ENCODE assay signal across 15 cellular contexts in the genomic region with DNA sequence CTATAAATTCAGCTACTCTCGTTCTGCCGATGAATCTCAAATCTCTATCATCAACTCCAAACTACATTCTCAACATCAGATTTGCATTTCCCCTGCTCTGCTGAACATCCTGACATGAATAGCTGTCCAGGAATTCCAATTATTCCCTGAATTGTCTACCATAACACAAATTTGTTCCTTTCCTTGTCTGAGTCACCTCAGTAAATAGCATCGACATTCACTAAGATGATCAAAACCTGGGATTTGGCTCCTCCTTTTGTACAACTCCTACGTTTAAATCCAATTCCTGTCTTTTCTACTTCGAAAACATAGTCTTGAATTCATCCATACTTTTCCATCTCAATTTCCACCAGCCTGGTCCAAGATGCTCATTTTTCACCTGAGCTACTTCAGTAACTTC.
A peak's percentile ranks its signal among the peaks of the same experiment; 100 is the strongest.
DNase-seq lines count a peak whose midpoint lies in the region; TF ChIP-seq lines count a peak whose summit lies in the region.
"Had no signal": no experiment of that assay in that cellular context is flagged by ENCODE, and none has a peak within 500 bp of the region (broad histone marks: within the 10 kb centered on the region; RNA-seq: fewer than 3 reads in every experiment).

No MANE protein-coding gene starts in this region.

- peak; percentile 69 for TF ChIP-seq CTCF in chondrocyte (IDR thresholded peaks at IDR 0.05)

- peak; percentile 75 for DNase-seq in AG20443 (ENCODE audit: low spot score)
- DNase-seq in NCI-H226: peak; percentile 58
- no peak for DNase-seq in chondrocyte (ENCODE audit: low spot score)
- DNase-seq in lung microvascular endothelial cell (ENCODE audit: low read depth in 2 of 2): peak; percentile 66 to 90
- DNase-seq in DMS153 (lab: John Stamatoyannopoulos, UW): no peak
- DNase-seq in COR-L47 (lab: John Stamatoyannopoulos, UW): no peak
- no peak for DNase-seq in MV-4-11 (lab: John Stamatoyannopoulos, UW)
- DNase-seq in NCI-H1105 (lab: John Stamatoyannopoulos, UW): no peak
- DNase-seq: aorta; CD8-positive, alpha-beta T cell; left ventricle myocardium superior; NCI-H1092; ovary; stimulated activated CD4-positive, alpha-beta T cell treated with anti-CD3 and anti-CD28 coated beads, Interleukin-4, amount 100 ng/mL, for 24 hours; T-helper 17 cell had no signal

- no peaks in the 10 kb centered on the region for H3K27me3 Mint-ChIP-seq in chondrocyte (ENCODE audit: low read depth)
- H3K27me3 Mint-ChIP-seq: T-helper 17 cell had no signal

- H3K4me3 Mint-ChIP-seq in chondrocyte (ENCODE audit: unreplicated experiment): peak overlapping the region; percentile 53
- H3K4me3 Mint-ChIP-seq: CD8-positive, alpha-beta T cell; T-helper 17 cell had no signal

- no peaks in the 10 kb centered on the region for H3K36me3 Mint-ChIP-seq in chondrocyte (ENCODE audit: low read depth)
- H3K36me3 Mint-ChIP-seq: CD8-positive, alpha-beta T cell had no signal

- H3K4me1 Mint-ChIP-seq in chondrocyte (ENCODE audit: low read depth): peaks cover 88% of the 10 kb centered on the region

- H3K27ac Mint-ChIP-seq in chondrocyte (ENCODE audit: unreplicated experiment): peak overlapping the region; percentile 93
- H3K27ac Mint-ChIP-seq: CD8-positive, alpha-beta T cell; T-helper 17 cell had no signal

- H3K9me3 Mint-ChIP-seq in chondrocyte (ENCODE audit: low read depth): no peaks in the 10 kb centered on the region
- H3K9me3 Mint-ChIP-seq: CD8-positive, alpha-beta T cell had no signal

Comparison
In these comparisons a context has a peak if more than half of its experiments do, and no peak if none do; other contexts are left out.
1. DNase-seq: peak in AG20443 (single experiment), NCI-H226 (single experiment) and lung microvascular endothelial cell (2 of 2); none in chondrocyte (single experiment), DMS153 (single experiment), COR-L47 (single experiment), MV-4-11 (single experiment) and NCI-H1105 (single experiment).